ENCODE assay signal across 40 cellular contexts in the genomic region with DNA sequence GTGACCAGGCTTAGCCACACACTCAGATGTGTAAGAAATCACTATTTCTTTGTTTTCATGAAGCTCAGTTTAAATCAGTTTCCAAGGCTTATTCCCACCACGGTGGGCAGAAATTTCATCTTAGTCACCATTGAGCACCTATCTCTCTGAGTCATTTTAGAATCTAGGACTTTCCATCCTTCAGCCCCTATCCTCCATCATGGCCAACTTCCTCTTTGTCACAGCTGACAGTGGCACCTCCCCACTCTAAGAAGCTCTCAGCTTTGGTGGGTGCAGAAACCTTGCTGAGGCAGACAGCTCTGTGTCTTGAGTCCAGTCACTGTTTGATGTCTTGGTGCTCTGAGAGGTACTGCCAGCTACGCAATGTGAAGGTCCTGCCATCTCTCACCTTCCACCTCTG. TPM values are rescaled to one million over a fixed set of nuclear protein-coding genes. Genes with fewer than 3 reads are reported as not detected.
DNase-seq lines count a peak whose midpoint lies in the region; ATAC-seq and TF ChIP-seq lines count a peak whose summit lies in the region.
"Had no signal": no experiment of that assay in that cellular context is flagged by ENCODE, and none has a peak within 500 bp of the region (broad histone marks: within the 10 kb centered on the region; RNA-seq: fewer than 3 reads in every experiment).

No MANE protein-coding gene starts in this region.

- no TSS peak for BruUV-seq in PC-9 (replicated peaks; lab: Mats Ljungman, UMichigan)

- no peaks in the 10 kb centered on the region for H4K20me1 ChIP-seq in PC-9 (ENCODE audit: insufficient read depth)

- DNase-seq in GM12865 (ENCODE audit: low read depth), result peak; percentile 38
- peak; percentile 25 for DNase-seq in OCI-M1 (lab: John Stamatoyannopoulos, UW)
- DNase-seq in transverse colon, result no peak
- no peak for DNase-seq in PC-9
- no peak for DNase-seq in aorta
- DNase-seq in right lobe of liver, result no peak
- DNase-seq: activated CD4-positive, alpha-beta T cell treated with anti-CD3 and anti-CD28 coated beads, Interleukin-2, amount 50 U/mL, for 1 hour; activated CD4-positive, CD25-positive, alpha-beta regulatory T cell; activated effector memory CD4-positive, alpha-beta T cell treated with anti-CD3 and anti-CD28 coated beads, Interleukin-2, amount 50 U/mL, for 16 hours; activated T-cell treated with anti-CD3 and anti-CD28 coated beads, Interleukin-2, amount 50 U/mL, for 24 hours; AML-193; CD4-positive, alpha-beta T cell; DMS79 treated with DMSO at 0.1 percent for 48 hours; foreskin fibroblast; GDM1; head of caudate nucleus; mesenchymal stem cell; MG63; NCI-H146; NCI-H2107; NCI-H446; NCI-H774; nephron progenitor cell; ovary; retina; SK-N-SH; stimulated activated naive CD4-positive, alpha-beta T cell treated with Interleukin-2 at 50 U/mL for 16 hours had no signal

- TF ChIP-seq CTCF in GM12865 (IDR thresholded peaks at IDR 0.05; ENCODE audit: insufficient read depth, low read depth, low read length, missing control alignments) (no peak), transverse colon (IDR thresholded peaks at IDR 0.05) (no peak), PC-9 (conservative IDR thresholded peaks at IDR 0.05) (no peak), right lobe of liver (IDR thresholded peaks at IDR 0.05) (no peak)

- no peaks in the 10 kb centered on the region for H3K4me1 ChIP-seq in transverse colon
- no peaks in the 10 kb centered on the region for H3K4me1 ChIP-seq in PC-9 (replicated peaks; ENCODE audit: insufficient read depth)
- no peaks in the 10 kb centered on the region for H3K4me1 ChIP-seq in aorta (ENCODE audit: control insufficient read depth in 1 of 2, insufficient read depth in 2 of 2, low read length in 2 of 2)
- H3K4me1 ChIP-seq in right lobe of liver, result no peaks in the 10 kb centered on the region
- H3K4me1 ChIP-seq: esophagus muscularis mucosa, HAP-1, suprapubic skin had no signal

- CTCF ChIA-PET in PC-9 (lab: Charles Lee), result no interaction called here

- H3K9me3 ChIP-seq in transverse colon (no peaks in the 10 kb centered on the region), PC-9 (ENCODE audit: insufficient read depth, low read depth) (no peaks in the 10 kb centered on the region), aorta (ENCODE audit: control insufficient read depth, low read length) (no peaks in the 10 kb centered on the region), right lobe of liver (no peaks in the 10 kb centered on the region)
- H3K9me3 ChIP-seq: esophagus muscularis mucosa, HAP-1, MG63, ovary, SK-N-SH, suprapubic skin had no signal

- H3K4me3 ChIP-seq in GM12865 (ENCODE audit: low read depth, low read length), result no peak overlapping the region
- H3K4me3 ChIP-seq in transverse colon, result no peak overlapping the region
- H3K4me3 ChIP-seq in PC-9, result no peak overlapping the region
- no peak overlapping the region for H3K4me3 ChIP-seq in aorta (ENCODE audit: low read length in 2 of 2)
- H3K4me3 ChIP-seq in right lobe of liver, result no peak overlapping the region
- H3K4me3 ChIP-seq: esophagus muscularis mucosa, HAP-1, MG63, ovary, skin epidermis, suprapubic skin had no signal

- H3K79me2 ChIP-seq in PC-9 (ENCODE audit: low read depth), result no peaks in the 10 kb centered on the region

- POLR2A ChIA-PET in PC-9 (lab: Charles Lee; ENCODE audit: unreplicated experiment), result no interaction called here

- no peak for TF ChIP-seq POLR2A in transverse colon (IDR thresholded peaks at IDR 0.05)
- TF ChIP-seq POLR2A in right lobe of liver (IDR thresholded peaks at IDR 0.05), result no peak

- intact Hi-C loops in transverse colon (cut with DNase I; ENCODE audit: low total_unique reads), result no loop called here
- intact Hi-C loops in PC-9 (cut with micrococcal nuclease; ENCODE audit: unreplicated experiment), result no loop called here
- intact Hi-C loops in aorta (cut with DNase I), result no loop called here
- intact Hi-C loops in right lobe of liver (cut with DNase I), result no loop called here

- H3K27me3 ChIP-seq in transverse colon (no peaks in the 10 kb centered on the region), PC-9 (ENCODE audit: insufficient read depth, low read depth) (0 out of 2 replicates have a peak, but pooled peaks cover 3% of the 10 kb centered on the region), aorta (ENCODE audit: control insufficient read depth in 1 of 2, insufficient read depth in 2 of 2, low read length in 1 of 2) (no peaks in the 10 kb centered on the region), right lobe of liver (no peaks in the 10 kb centered on the region)
- H3K27me3 ChIP-seq: esophagus muscularis mucosa, MG63, ovary, suprapubic skin had no signal

- 87 to 100% methylated on average over 1 to 2 of the region's 2 CpGs for WGBS in transverse colon (ENCODE audit: low coverage in 1 of 2), 2 donors
- WGBS in aorta, 2 donors, result 85 to 96% methylated on average over 2 of the region's 2 CpGs
- WGBS in right lobe of liver (ENCODE audit: insufficient coverage, low coverage, low lambda C conversion rate, missing lambda C conversion rate), result 89% methylated on average over 1 of the region's 2 CpGs

- ATAC-seq in GM19395 (IDR thresholded peaks at IDR 0.05; ENCODE audit: unreplicated experiment) (peak; percentile 56), HG03432 (IDR thresholded peaks at IDR 0.05; ENCODE audit: unreplicated experiment) (peak; percentile 61), aorta (ENCODE audit: low FRiP score) (no peak), right lobe of liver (no peak)
- ATAC-seq: left lobe of liver had no signal

- H3F3A ChIP-seq in PC-9 (ENCODE audit: insufficient read depth, low read depth), result no peaks in the 10 kb centered on the region

- in situ Hi-C loops in transverse colon (cut with MboI; ENCODE audit: low pct_ligation_motif_present in 1 of 4, low pct_unique_long_range_greater_than_20kb in 1 of 4, low sequenced_read_pairs in 3 of 4), result no loop called here

- no peaks in the 10 kb centered on the region for H3K9me2 ChIP-seq in PC-9 (ENCODE audit: insufficient read depth)
- H3K9me2 ChIP-seq: SK-N-SH had no signal

- H3K36me3 ChIP-seq in transverse colon (no peaks in the 10 kb centered on the region), PC-9 (ENCODE audit: low read depth) (no peaks in the 10 kb centered on the region), aorta (ENCODE audit: control insufficient read depth in 1 of 2, insufficient read depth in 2 of 2, low read length in 1 of 2) (no peaks in the 10 kb centered on the region), right lobe of liver (no peaks in the 10 kb centered on the region)
- H3K36me3 ChIP-seq: esophagus muscularis mucosa, HAP-1, MG63, ovary, suprapubic skin had no signal

- no peak overlapping the region for H2AFZ ChIP-seq in PC-9

- H3K27ac ChIP-seq in transverse colon (no peak overlapping the region), PC-9 (no peak overlapping the region), aorta (ENCODE audit: low read depth in 1 of 2, low read length in 2 of 2) (no peak overlapping the region), right lobe of liver (no peak overlapping the region)
- H3K27ac ChIP-seq: esophagus muscularis mucosa, HL-60, KMS-11, ovary, skin epidermis, suprapubic skin had no signal

- TF ChIP-seq EP300 in transverse colon (IDR thresholded peaks at IDR 0.05; ENCODE audit: low read depth), result no peak

- no peak overlapping the region for H3K4me2 ChIP-seq in PC-9
- H3K4me2 ChIP-seq: KMS-11, SK-N-SH had no signal

RNA-seq across cellular contexts. Expression of a gene that starts 32.9 kb away (rescaled TPM):
- total RNA-seq in transverse colon (not detected), PC-9 (2021) (not detected in 2 replicates), aorta (not detected), right lobe of liver (not detected)
- polyA plus RNA-seq in aorta, result not detected
- total RNA-seq: A673; CD4-positive, alpha-beta T cell; dermis microvascular lymphatic vessel endothelial cell; esophagus muscularis mucosa; left lobe of liver; OCI-LY7; suprapubic skin; ureter had no signal
- polyA plus RNA-seq: SK-N-SH had no signal

Comparison
In these comparisons a context has a peak if more than half of its experiments do, and no peak if none do; other contexts are left out.
1. DNase-seq: peak in GM12865 (single experiment) and OCI-M1 (single experiment); none in transverse colon (single experiment), PC-9 (0 of 2), aorta (0 of 2) and right lobe of liver (0 of 3).
2. ATAC-seq: peak in GM19395 (single experiment) and HG03432 (single experiment); none in aorta (single experiment) and right lobe of liver (0 of 4).